19 cellular contexts compared by ENCODE assay signal in genomic region chr10:77299257-77299656, GRCh38.
DNase-seq lines count a peak whose midpoint lies in the region; ATAC-seq and TF ChIP-seq lines count a peak whose summit lies in the region.
"Had no signal": no experiment of that assay in that cellular context is flagged by ENCODE, and none has a peak within 500 bp of the region (broad histone marks: within the 10 kb centered on the region; RNA-seq: fewer than 3 reads in every experiment).

No MANE protein-coding gene starts in this region.

- WGBS in psoas muscle, 3 donors = 60 to 69% (median 62%) methylated on average over 7 of the region's 7 CpGs

- H3K4me3 ChIP-seq in ascending aorta = no peak overlapping the region
- H3K4me3 ChIP-seq in psoas muscle = no peak overlapping the region
- no peak overlapping the region for H3K4me3 ChIP-seq in uterus
- H3K4me3 ChIP-seq: GM12878, GM23338 had no signal

- H3K27me3 ChIP-seq in ascending aorta (no peaks in the 10 kb centered on the region), psoas muscle (ENCODE audit: insufficient read depth in 3 of 3, low read length in 2 of 3) (no peaks in the 10 kb centered on the region), uterus (no peaks in the 10 kb centered on the region)

- H3K27me3 Mint-ChIP-seq in Calu3 (ENCODE audit: unreplicated experiment) = peaks cover 81% of the 10 kb centered on the region

- peak; percentile 45 for DNase-seq in left ventricle myocardium superior
- no peak for DNase-seq in cardiac septum (ENCODE audit: low spot score)
- DNase-seq in ascending aorta (ENCODE audit: low spot score in 2 of 2) = no peak
- peak; percentile 55 to 65 for DNase-seq in psoas muscle
- DNase-seq in uterus = no peak
- DNase-seq in NCI-H2081 treated with DMSO at 0.1 percent for 48 hours (lab: John Stamatoyannopoulos, UW) = no peak
- DNase-seq in NCI-H1417 (lab: John Stamatoyannopoulos, UW) = no peak
- no peak for DNase-seq in Calu3
- DNase-seq: C1 segment of cervical spinal cord; CD4-positive, alpha-beta memory T cell; COR-L47; DMS153; EL; GDM1; H9; HFFc6 had no signal

- CTCF ChIA-PET in Calu3 (lab: Charles Lee) = no interaction called here

- TF ChIP-seq CTCF in ascending aorta (IDR thresholded peaks at IDR 0.05) (no peak), psoas muscle (IDR thresholded peaks at IDR 0.05) (no peak), uterus (IDR thresholded peaks at IDR 0.05) (no peak), Calu3 (IDR thresholded peaks at IDR 0.05; ENCODE audit: unreplicated experiment) (no peak)

- no peak overlapping the region for H3K4me3 Mint-ChIP-seq in Calu3 (ENCODE audit: low read depth, unreplicated experiment)
- H3K4me3 Mint-ChIP-seq: CD4-positive, alpha-beta memory T cell; GM23338; H9; HFFc6 had no signal

- TF ChIP-seq POLR2A in uterus (IDR thresholded peaks at IDR 0.05) = no peak

- H3K9me3 Mint-ChIP-seq in Calu3 (ENCODE audit: low read depth, unreplicated experiment) = peaks cover 4% of the 10 kb centered on the region
- H3K9me3 Mint-ChIP-seq: H9, HFFc6 had no signal

- BruUV-seq in Calu3 (replicated peaks; lab: Mats Ljungman, UMichigan) = no TSS peak

- H3K9me3 ChIP-seq in ascending aorta = no peaks in the 10 kb centered on the region
- H3K9me3 ChIP-seq in psoas muscle = no peaks in the 10 kb centered on the region
- no peaks in the 10 kb centered on the region for H3K9me3 ChIP-seq in uterus

- H3K27ac Mint-ChIP-seq in Calu3 (ENCODE audit: unreplicated experiment) = no peak overlapping the region
- H3K27ac Mint-ChIP-seq: CD4-positive, alpha-beta memory T cell; GM23338; H9; HFFc6 had no signal

- H3K4me1 ChIP-seq in ascending aorta (peaks cover 3 to 49% of the 10 kb centered on the region in 2 donors), psoas muscle (no peaks in the 10 kb centered on the region), uterus (no peaks in the 10 kb centered on the region)

- intact Hi-C loops in left ventricle myocardium superior (cut with micrococcal nuclease) = no loop called here
- intact Hi-C loops in cardiac septum (cut with DNase I) = no loop called here
- intact Hi-C loops in ascending aorta (cut with DNase I) = no loop called here
- intact Hi-C loops in psoas muscle (cut with DNase I) = no loop called here
- intact Hi-C loops in uterus (cut with DNase I; ENCODE audit: low total_unique reads) = no loop called here
- intact Hi-C loops in Calu3 (cut with micrococcal nuclease; ENCODE audit: unreplicated experiment) = no loop called here

- no peaks in the 10 kb centered on the region for H3K36me3 ChIP-seq in ascending aorta
- no peaks in the 10 kb centered on the region for H3K36me3 ChIP-seq in psoas muscle (ENCODE audit: insufficient read depth in 1 of 2, low read depth in 1 of 2)
- no peaks in the 10 kb centered on the region for H3K36me3 ChIP-seq in uterus

- H3K4me1 Mint-ChIP-seq in Calu3 (ENCODE audit: low read depth, unreplicated experiment) = no peaks in the 10 kb centered on the region
- H3K4me1 Mint-ChIP-seq: CD4-positive, alpha-beta memory T cell had no signal

- H3K36me3 Mint-ChIP-seq in Calu3 (ENCODE audit: insufficient read depth, unreplicated experiment) = no peaks in the 10 kb centered on the region
- H3K36me3 Mint-ChIP-seq: CD4-positive, alpha-beta memory T cell had no signal

- ATAC-seq in left ventricle myocardium superior = no peak
- ATAC-seq in psoas muscle = no peak
- ATAC-seq: GM12878, GM23338, HCT116 had no signal

- H3K27ac ChIP-seq in ascending aorta (peak overlapping the region; percentile 4 to 50), psoas muscle (no peak overlapping the region), uterus (peak overlapping the region; percentile 41 to 49)

Comparison
In these comparisons a context has a peak if more than half of its experiments do, and no peak if none do; other contexts are left out.
1. DNase-seq: peak in left ventricle myocardium superior (single experiment) and psoas muscle (2 of 2); none in cardiac septum (single experiment), ascending aorta (0 of 2), uterus (0 of 2), NCI-H2081 treated with DMSO at 0.1 percent for 48 hours (single experiment), NCI-H1417 (0 of 3) and Calu3 (single experiment).